ENCODE assay signal across 1 cellular context in the genomic region with DNA sequence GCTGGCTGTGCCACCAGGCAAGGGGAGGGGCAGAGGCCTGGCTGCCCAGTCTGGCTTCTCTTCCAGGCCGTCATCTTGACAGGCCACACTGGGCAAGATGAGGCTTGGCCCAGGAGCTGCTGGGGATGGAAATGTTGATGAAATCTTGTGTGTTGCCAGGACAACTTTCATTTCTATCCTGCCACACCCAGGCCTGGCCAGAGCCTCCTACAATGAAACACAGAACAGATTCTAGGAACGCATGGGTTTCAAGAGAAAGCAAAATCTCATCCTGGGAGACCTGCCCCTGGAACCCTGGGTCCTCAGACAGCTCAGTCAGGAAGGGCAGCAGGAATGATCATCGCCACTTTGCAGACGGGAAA.
TF ChIP-seq lines count a peak whose summit lies in the region.

No MANE protein-coding gene starts in this region.

TF ChIP-seq in H1, 55 proteins besides CTCF, POLR2A, EP300 and RAD21:
- TF ChIP-seq CHD1 (IDR thresholded peaks at IDR 0.05; ENCODE audit: low read depth, low read length) (no peak), PHF8 (conservative IDR thresholded peaks at IDR 0.05; ENCODE audit: low read depth, low read length) (no peak), ZNF274 (IDR thresholded peaks at IDR 0.05; ENCODE audit: borderline replicate concordance, extremely low read depth, low read length) (no peak), YY1 (IDR thresholded peaks at IDR 0.05; ENCODE audit: low read depth, low read length) (no peak), KDM4A (IDR thresholded peaks at IDR 0.05; ENCODE audit: low read depth, low read length, severe bottlenecking) (no peak), POU5F1 (IDR thresholded peaks at IDR 0.05; ENCODE audit: low read depth, low read length) (no peak)
- TF ChIP-seq, protein P1, sequence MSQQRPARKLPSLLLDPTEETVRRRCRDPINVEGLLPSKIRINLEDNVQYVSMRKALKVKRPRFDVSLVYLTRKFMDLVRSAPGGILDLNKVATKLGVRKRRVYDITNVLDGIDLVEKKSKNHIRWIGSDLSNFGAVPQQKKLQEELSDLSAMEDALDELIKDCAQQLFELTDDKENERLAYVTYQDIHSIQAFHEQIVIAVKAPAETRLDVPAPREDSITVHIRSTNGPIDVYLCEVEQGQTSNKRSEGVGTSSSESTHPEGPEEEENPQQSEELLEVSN (IDR thresholded peaks at IDR 0.05): no peak
